ENCODE assay signal across 9 cellular contexts in the genomic region with DNA sequence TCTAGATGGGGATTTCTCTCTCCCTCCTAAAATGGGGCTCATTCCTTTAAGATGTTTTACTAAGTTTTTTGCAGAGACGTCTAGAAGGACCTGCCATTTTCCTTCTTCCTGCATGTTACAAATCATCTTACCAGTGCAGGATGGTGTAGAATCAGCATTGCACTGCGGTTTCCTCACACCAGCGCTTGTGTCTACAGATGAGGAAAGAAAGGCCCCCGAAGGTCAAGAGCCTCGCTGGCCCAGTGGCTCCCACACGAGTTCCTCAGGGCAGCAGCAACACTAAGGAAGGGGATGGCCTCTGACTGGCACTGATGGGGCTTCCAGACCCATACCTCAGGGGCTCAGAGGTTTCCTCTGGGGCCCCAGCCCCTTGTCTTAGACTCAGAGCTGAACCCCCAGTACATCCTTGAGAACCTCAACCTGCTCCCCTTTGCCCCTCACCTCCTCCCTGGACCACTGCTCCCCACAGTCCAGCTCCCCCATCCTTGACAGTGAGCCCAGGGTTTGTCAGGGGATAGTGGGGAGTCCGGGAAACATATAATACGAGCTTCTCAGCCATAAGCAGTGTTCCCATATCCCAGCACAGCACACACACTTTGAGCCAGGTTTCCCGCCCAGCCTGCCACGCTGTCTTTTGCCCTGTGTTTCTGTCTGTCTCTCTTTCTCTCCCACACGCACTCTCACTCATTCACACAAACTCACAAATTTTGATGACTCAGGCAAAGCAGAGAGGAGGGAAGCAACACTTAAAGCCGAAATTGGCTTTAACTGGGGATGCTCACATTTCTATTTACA. TPM values are rescaled to one million over a fixed set of nuclear protein-coding genes. Genes with fewer than 3 reads are reported as not detected.
DNase-seq lines count a peak whose midpoint lies in the region; ATAC-seq, FAIRE-seq and TF ChIP-seq lines count a peak whose summit lies in the region.
"Had no signal": no experiment of that assay in that cellular context is flagged by ENCODE, and none has a peak within 500 bp of the region (broad histone marks: within the 10 kb centered on the region; RNA-seq: fewer than 3 reads in every experiment).

No MANE protein-coding gene starts in this region.

- H3K4me3 ChIP-seq in Caco-2 (ENCODE audit: low read depth, low read length) (no peak overlapping the region), Karpas-422 (ENCODE audit: low read length) (no peak overlapping the region), astrocyte (ENCODE audit: insufficient read depth, low read depth, low read length) (no peak overlapping the region)

- DNase-seq in Caco-2 (no peak), Karpas-422 (no peak), astrocyte (ENCODE audit: low read depth) (no peak), occipital lobe (lab: John Stamatoyannopoulos, UW) (peak; percentile 15), COR-L47 (lab: John Stamatoyannopoulos, UW) (no peak), NCI-H1436 treated with DMSO at 0.1 percent for 48 hours (lab: John Stamatoyannopoulos, UW) (no peak)
- DNase-seq: NCI-H187; NK-92 treated with Interleukin-12 subunit alpha and Interleukin-12 subunit beta, amount 100 ng/mL, for 24 hours had no signal

- H3K4me1 ChIP-seq in Caco-2 (peaks cover 81% of the 10 kb centered on the region), Karpas-422 (ENCODE audit: low read length) (peaks cover 7% of the 10 kb centered on the region), astrocyte (ENCODE audit: insufficient read depth, low read length) (peaks cover 6% of the 10 kb centered on the region)

- H3K4me3 Mint-ChIP-seq in Caco-2 (ENCODE audit: unreplicated experiment) (peak overlapping the region; percentile 55), astrocyte (ENCODE audit: unreplicated experiment) (no peak overlapping the region)

- H3K9me2 ChIP-seq in Karpas-422 (replicated peaks; ENCODE audit: insufficient read depth, low read length): no peaks in the 10 kb centered on the region

- H3K27me3 Mint-ChIP-seq in Caco-2 (ENCODE audit: insufficient read depth, unreplicated experiment): no peaks in the 10 kb centered on the region
- peaks cover 6% of the 10 kb centered on the region for H3K27me3 Mint-ChIP-seq in astrocyte (ENCODE audit: low read depth, unreplicated experiment)

- H3K27ac Mint-ChIP-seq in Caco-2 (ENCODE audit: unreplicated experiment): peak overlapping the region; percentile 90
- peak overlapping the region; percentile 20 for H3K27ac Mint-ChIP-seq in astrocyte (ENCODE audit: unreplicated experiment)

- peaks cover 61% of the 10 kb centered on the region for H3K4me1 Mint-ChIP-seq in Caco-2 (ENCODE audit: low read depth, unreplicated experiment)
- peaks cover 21% of the 10 kb centered on the region for H3K4me1 Mint-ChIP-seq in astrocyte (ENCODE audit: low read depth, unreplicated experiment)

- H2AFZ ChIP-seq in Karpas-422 (ENCODE audit: low read length) (no peak overlapping the region), astrocyte (ENCODE audit: low read depth, low read length) (no peak overlapping the region)

- H3K9me3 ChIP-seq in Caco-2: no peaks in the 10 kb centered on the region
- H3K9me3 ChIP-seq in Karpas-422 (ENCODE audit: low read length): no peaks in the 10 kb centered on the region
- no peaks in the 10 kb centered on the region for H3K9me3 ChIP-seq in astrocyte (ENCODE audit: insufficient read depth, low read depth, low read length)

- no peak overlapping the region for H3K9ac ChIP-seq in Karpas-422 (ENCODE audit: low read length)
- H3K9ac ChIP-seq in astrocyte (ENCODE audit: low read length): no peak overlapping the region

- BruUV-seq in Caco-2 (replicated peaks; lab: Mats Ljungman, UMichigan): no TSS peak

- no peak overlapping the region for H3K27ac ChIP-seq in Karpas-422 (ENCODE audit: low read length)
- H3K27ac ChIP-seq in astrocyte (ENCODE audit: low read depth, low read length): no peak overlapping the region

- peak overlapping the region; percentile 18 for H3K4me2 ChIP-seq in Karpas-422 (ENCODE audit: low read depth, low read length, poor library complexity, severe bottlenecking)
- no peak overlapping the region for H3K4me2 ChIP-seq in astrocyte (ENCODE audit: low read length)

- CTCF ChIA-PET in Caco-2 (lab: Charles Lee): no interaction called here

- FAIRE-seq in astrocyte (lab: Jason Lieb, UNC): no peak

- H3K36me3 ChIP-seq in Caco-2 (ENCODE audit: control insufficient read depth, insufficient read depth, low read length): no peaks in the 10 kb centered on the region
- H3K36me3 ChIP-seq in Karpas-422 (ENCODE audit: insufficient read depth, low read length): no peaks in the 10 kb centered on the region
- H3K36me3 ChIP-seq in astrocyte (ENCODE audit: insufficient read depth, low read length): no peaks in the 10 kb centered on the region

- no peaks in the 10 kb centered on the region for H3K27me3 ChIP-seq in Caco-2 (replicated peaks; ENCODE audit: control insufficient read depth, insufficient read depth, low read length)
- no peaks in the 10 kb centered on the region for H3K27me3 ChIP-seq in Karpas-422 (ENCODE audit: low read length)
- no peaks in the 10 kb centered on the region for H3K27me3 ChIP-seq in astrocyte (ENCODE audit: insufficient read depth, low read length)

- H4K20me1 ChIP-seq in Karpas-422 (ENCODE audit: insufficient read depth, low read depth, low read length): no peaks in the 10 kb centered on the region
- H4K20me1 ChIP-seq in astrocyte (ENCODE audit: insufficient read depth, low read length): no peaks in the 10 kb centered on the region

- H3K9me3 Mint-ChIP-seq in Caco-2 (ENCODE audit: unreplicated experiment): no peaks in the 10 kb centered on the region
- peaks cover 1% of the 10 kb centered on the region for H3K9me3 Mint-ChIP-seq in astrocyte (ENCODE audit: unreplicated experiment)

- TF ChIP-seq CTCF in Caco-2 (IDR thresholded peaks at IDR 0.05; ENCODE audit: insufficient read depth in 1 of 2, low read depth in 1 of 2, low read length in 1 of 2, severe bottlenecking in 1 of 2, unreplicated experiment in 1 of 2) (no peak), astrocyte (IDR thresholded peaks at IDR 0.05; ENCODE audit: insufficient read depth, low read depth, low read length) (no peak)

- H3K36me3 Mint-ChIP-seq in Caco-2 (ENCODE audit: insufficient read depth, unreplicated experiment) (peaks cover 34% of the 10 kb centered on the region), astrocyte (ENCODE audit: low read depth, unreplicated experiment) (no peaks in the 10 kb centered on the region)

- POLR2A ChIA-PET in Caco-2 (lab: Charles Lee): interaction anchor here (0.6 kb wide), 1 partner anchor 35 kb away, joined by 3 read pairs; no protein-coding TSS in a partner anchor

- no peak for ATAC-seq in GM19467 (IDR thresholded peaks at IDR 0.05; ENCODE audit: unreplicated experiment)

- H3K79me2 ChIP-seq in Karpas-422 (ENCODE audit: low read length): no peaks in the 10 kb centered on the region
- H3K79me2 ChIP-seq in astrocyte (ENCODE audit: insufficient read depth, low read length): no peaks in the 10 kb centered on the region

- intact Hi-C loops in Caco-2 (cut with micrococcal nuclease; ENCODE audit: unreplicated experiment): no loop called here

RNA-seq across cellular contexts. Expression of a gene that starts 29.4 kb away (rescaled TPM):
- total RNA-seq in Caco-2 (2022): 225 and 237 TPM in 2 replicates
- 4.0 and 10.6 TPM in 2 replicates for total RNA-seq in Karpas-422 (2014; rRNA removed; shearing (Covaris generic); ENCODE audit: low replicate concordance)
- 44.5 and 49.5 TPM in 2 replicates for total RNA-seq in astrocyte
- 2.5 TPM for total RNA-seq in occipital lobe
